8 cellular contexts compared by ENCODE assay signal in the genomic region with DNA sequence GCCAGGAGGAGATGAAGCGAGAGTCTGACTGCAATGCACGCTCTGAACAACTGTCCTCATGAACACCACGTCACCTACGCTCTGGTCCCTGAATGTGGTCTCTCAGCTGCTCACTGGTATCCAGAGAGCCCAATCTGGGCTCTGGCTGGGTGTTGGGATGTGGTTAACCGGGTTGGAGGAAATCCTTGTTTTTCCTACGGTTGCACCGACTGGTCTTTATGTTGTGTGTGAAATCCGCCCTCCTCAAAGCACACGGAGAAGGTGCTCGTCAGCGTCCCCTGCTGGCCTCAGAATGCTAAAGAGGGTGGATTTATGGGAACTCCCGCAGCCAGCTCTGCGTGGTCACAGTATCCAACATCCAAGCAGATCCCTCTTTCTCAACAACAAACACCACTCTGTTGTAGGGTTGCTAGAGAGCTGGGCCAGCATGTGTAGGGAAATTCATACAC. TPM values are rescaled to one million over a fixed set of nuclear protein-coding genes. Genes with fewer than 3 reads are reported as not detected.
A peak's percentile ranks its signal among the peaks of the same experiment; 100 is the strongest.
DNase-seq lines count a peak whose midpoint lies in the region; ATAC-seq and TF ChIP-seq lines count a peak whose summit lies in the region.

No MANE protein-coding gene starts in this region.

- H3K4me3 ChIP-seq in fibroblast of villous mesenchyme (ENCODE audit: low read depth, low read length), result no peak overlapping the region

- H3K27ac Mint-ChIP-seq in activated CD4-positive, alpha-beta T cell treated with anti-CD3 and anti-CD28 coated beads, Interleukin-2, amount 10 ng/mL, durations not matched to agents 7 days and 5 days, result no peak overlapping the region

- DNase-seq in G401 (ENCODE audit: low spot score) (peak; percentile 16), LoVo (ENCODE audit: low spot score) (peak; percentile 35), fibroblast of villous mesenchyme (ENCODE audit: low read depth) (peak; percentile 62)
- peak; percentile 29 for DNase-seq in activated CD4-positive, alpha-beta T cell treated with anti-CD3 and anti-CD28 coated beads, Interleukin-2, amount 10 ng/mL, durations not matched to agents 7 days and 5 days
- DNase-seq in stimulated activated CD4-positive, alpha-beta T cell treated with anti-CD3 and anti-CD28 coated beads, Interleukin-4, amount 100 ng/mL, for 4 hours, result peak; percentile 3 to 28

- CTCF ChIA-PET in activated CD4-positive, alpha-beta T cell treated with anti-CD3 and anti-CD28 coated beads, Interleukin-2, amount 10 ng/mL, durations not matched to agents 7 days and 5 days (lab: Charles Lee), result interaction anchor here (1.1 kb wide), 2 partner anchors 39 to 171 kb away, joined by 3 to 4 read pairs; no protein-coding TSS in a partner anchor

- H3K4me1 Mint-ChIP-seq in activated CD4-positive, alpha-beta T cell treated with anti-CD3 and anti-CD28 coated beads, Interleukin-2, amount 10 ng/mL, durations not matched to agents 7 days and 5 days, result no peaks in the 10 kb centered on the region

- ATAC-seq in HG03565 (IDR thresholded peaks at IDR 0.05; ENCODE audit: unreplicated experiment) (no peak), HG03457 (IDR thresholded peaks at IDR 0.05; ENCODE audit: unreplicated experiment) (no peak), HG02571 (IDR thresholded peaks at IDR 0.05; ENCODE audit: unreplicated experiment) (no peak)

- H3K9me3 Mint-ChIP-seq in activated CD4-positive, alpha-beta T cell treated with anti-CD3 and anti-CD28 coated beads, Interleukin-2, amount 10 ng/mL, durations not matched to agents 7 days and 5 days, result no peaks in the 10 kb centered on the region

- no peaks in the 10 kb centered on the region for H3K36me3 Mint-ChIP-seq in activated CD4-positive, alpha-beta T cell treated with anti-CD3 and anti-CD28 coated beads, Interleukin-2, amount 10 ng/mL, durations not matched to agents 7 days and 5 days (ENCODE audit: low read depth)

- in situ Hi-C loops in G401 (cut with HindIII; ENCODE audit: low sequenced_read_pairs), result no loop called here

- peak; percentile 75 for TF ChIP-seq CTCF in fibroblast of villous mesenchyme (IDR thresholded peaks at IDR 0.05; ENCODE audit: insufficient read depth, low read depth, low read length)

- H3K4me3 Mint-ChIP-seq in activated CD4-positive, alpha-beta T cell treated with anti-CD3 and anti-CD28 coated beads, Interleukin-2, amount 10 ng/mL, durations not matched to agents 7 days and 5 days, result no peak overlapping the region

- POLR2A ChIA-PET in activated CD4-positive, alpha-beta T cell treated with anti-CD3 and anti-CD28 coated beads, Interleukin-2, amount 10 ng/mL, durations not matched to agents 7 days and 5 days (lab: Charles Lee), result interaction anchor here (0.6 kb wide), 1 partner anchor 289 kb away, joined by 4 read pairs; no protein-coding TSS in a partner anchor

- H3K27me3 Mint-ChIP-seq in activated CD4-positive, alpha-beta T cell treated with anti-CD3 and anti-CD28 coated beads, Interleukin-2, amount 10 ng/mL, durations not matched to agents 7 days and 5 days, result peaks cover 28% of the 10 kb centered on the region

RNA-seq across cellular contexts. Expression of a gene that starts 51.8 kb away (rescaled TPM):
- total RNA-seq in G401 (2014; rRNA removed; shearing (Covaris generic)), result 0.74 and 3.1 TPM in 2 replicates
- 1 to 10 TPM; 5.0 to 5.5 TPM for total RNA-seq in activated CD4-positive, alpha-beta T cell treated with anti-CD3 and anti-CD28 coated beads, Interleukin-2, amount 10 ng/mL, durations not matched to agents 7 days and 5 days
- 7.7 and 22.5 TPM in 2 replicates for total RNA-seq in fibroblast of villous mesenchyme
